Comparison of ENCODE assay signal across 16 cellular contexts in the genomic region with DNA sequence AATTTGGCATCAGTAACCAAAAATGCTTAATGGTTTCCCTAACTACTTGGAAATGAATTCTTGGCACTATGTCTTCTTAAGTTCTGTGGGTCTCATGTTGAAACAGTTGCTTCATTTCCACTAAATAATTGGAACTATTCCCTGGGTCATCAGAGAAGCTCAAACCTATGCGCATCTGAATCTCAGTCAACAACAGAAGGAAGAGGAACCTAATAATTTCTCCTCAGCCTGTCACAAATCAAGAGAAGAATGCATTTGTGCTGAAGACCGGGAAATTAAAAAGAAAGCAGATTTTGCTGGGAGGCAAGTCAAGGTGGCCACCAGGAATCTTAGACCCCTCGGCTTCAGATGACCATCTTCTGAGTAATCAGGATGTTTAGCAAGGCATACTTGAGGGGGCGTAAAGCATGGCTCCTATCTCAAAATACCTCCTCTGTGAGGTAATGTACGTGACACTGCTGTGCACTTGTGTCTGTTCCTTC. TPM values are rescaled to one million over a fixed set of nuclear protein-coding genes. Genes with fewer than 3 reads are reported as not detected.
DNase-seq lines count a peak whose midpoint lies in the region; ATAC-seq and TF ChIP-seq lines count a peak whose summit lies in the region.
"Had no signal": no experiment of that assay in that cellular context is flagged by ENCODE, and none has a peak within 500 bp of the region (broad histone marks: within the 10 kb centered on the region; RNA-seq: fewer than 3 reads in every experiment).

No MANE protein-coding gene starts in this region.

- CTCF ChIA-PET in WTC11 (lab: Charles Lee): interaction anchor here (1.1 to 2.0 kb wide), 5 partner anchors 46 to 479 kb away, joined by 3 to 52 read pairs (median 8); no protein-coding TSS in a partner anchor

- no peak overlapping the region for H4K8ac ChIP-seq in mesendoderm (ENCODE audit: low read depth, low read length)

- H3K4me2 ChIP-seq in mesendoderm (ENCODE audit: low read length): no peak overlapping the region
- H3K4me2 ChIP-seq: BLaER1 treated with 17β-estradiol and CSF1 and Interleukin-3, amounts not matched to agents 10 nM and 100 nM had no signal

- no peaks in the 10 kb centered on the region for H3K9me3 ChIP-seq in MG63
- H3K9me3 ChIP-seq: BLaER1 treated with 17β-estradiol and CSF1 and Interleukin-3, amounts not matched to agents 10 nM and 100 nM had no signal

- no peak for TF ChIP-seq POLR2A in erythroblast (IDR thresholded peaks at IDR 0.05; ENCODE audit: low read length)

- H3K4ac ChIP-seq in mesendoderm (ENCODE audit: low read depth, low read length): no peak overlapping the region

- H3K36me3 ChIP-seq in MG63: no peaks in the 10 kb centered on the region
- no peaks in the 10 kb centered on the region for H3K36me3 ChIP-seq in mesendoderm (ENCODE audit: control insufficient read depth, insufficient read depth, low read length)
- H3K36me3 ChIP-seq: BLaER1 treated with 17β-estradiol and CSF1 and Interleukin-3, amounts not matched to agents 10 nM and 100 nM had no signal

- H3K27ac Mint-ChIP-seq in WTC11: no peak overlapping the region
- H3K27ac Mint-ChIP-seq: activated naive CD8-positive, alpha-beta T cell; type B pancreatic cell had no signal

- peaks cover 4% of the 10 kb centered on the region for H3K4me1 ChIP-seq in mesendoderm (ENCODE audit: control insufficient read depth, low read depth, low read length)

- ATAC-seq in WTC11: no peak

- H3K27ac ChIP-seq in mesendoderm (ENCODE audit: low read depth, low read length): no peak overlapping the region
- H3K27ac ChIP-seq: BLaER1 treated with 17β-estradiol and CSF1 and Interleukin-3, amounts not matched to agents 10 nM and 100 nM had no signal

- H3K23ac ChIP-seq in mesendoderm (ENCODE audit: low read length): no peak overlapping the region

- H2BK120ac ChIP-seq in mesendoderm (ENCODE audit: low read depth, low read length): no peak overlapping the region

- DNase-seq in AG08396 (ENCODE audit: low spot score) (peak; percentile 68), MG63 (peak; percentile 78), choroid plexus epithelial cell (ENCODE audit: low read depth) (peak; percentile 76), mesendoderm (peak; percentile 49), WTC11 (ENCODE audit: low spot score) (no peak), erythroblast (lab: John Stamatoyannopoulos, UW) (no peak), CD1c-positive myeloid dendritic cell (ENCODE audit: extremely low spot score) (no peak)
- no peak for DNase-seq in activated CD4-positive, alpha-beta T cell treated with anti-CD3 and anti-CD28 coated beads, Interleukin-2, amount 50 U/mL, for 4 hours
- DNase-seq: effector memory CD4-positive, alpha-beta T cell; Karpas-422; T1000 had no signal

- H3K56ac ChIP-seq in mesendoderm (ENCODE audit: low read length): no peak overlapping the region

- H3K27me3 ChIP-seq in MG63: no peaks in the 10 kb centered on the region
- no peaks in the 10 kb centered on the region for H3K27me3 ChIP-seq in mesendoderm (ENCODE audit: insufficient read depth, low read length, poor library complexity)
- H3K27me3 ChIP-seq: BLaER1 treated with 17β-estradiol and CSF1 and Interleukin-3, amounts not matched to agents 10 nM and 100 nM had no signal

- H3K4me3 Mint-ChIP-seq in WTC11: no peak overlapping the region
- H3K4me3 Mint-ChIP-seq: activated naive CD8-positive, alpha-beta T cell; type B pancreatic cell had no signal

- no peaks in the 10 kb centered on the region for H3K27me3 Mint-ChIP-seq in WTC11 (ENCODE audit: low read depth)
- H3K27me3 Mint-ChIP-seq: type B pancreatic cell had no signal

- no peak overlapping the region for H2BK15ac ChIP-seq in mesendoderm (replicated peaks; ENCODE audit: low read depth)

- no peak overlapping the region for H3K9ac ChIP-seq in mesendoderm (ENCODE audit: low read length)
- H3K9ac ChIP-seq: BLaER1 treated with 17β-estradiol and CSF1 and Interleukin-3, amounts not matched to agents 10 nM and 100 nM had no signal

- H3K4me3 ChIP-seq in MG63: no peak overlapping the region
- no peak overlapping the region for H3K4me3 ChIP-seq in choroid plexus epithelial cell (ENCODE audit: low read depth, low read length)
- H3K4me3 ChIP-seq in mesendoderm (ENCODE audit: low read length): no peak overlapping the region
- H3K4me3 ChIP-seq: BLaER1 treated with 17β-estradiol and CSF1 and Interleukin-3, amounts not matched to agents 10 nM and 100 nM; skin epidermis had no signal

- WGBS in mesendoderm (ENCODE audit: extremely low coverage, insufficient coverage, low lambda C conversion rate): no CpG with 5 or more reads among the region's 5 CpGs

- H4K5ac ChIP-seq in mesendoderm (ENCODE audit: low read length): no peak overlapping the region

- H3K36me3 Mint-ChIP-seq in WTC11: no peaks in the 10 kb centered on the region
- H3K36me3 Mint-ChIP-seq: activated naive CD8-positive, alpha-beta T cell; type B pancreatic cell had no signal

- H3K79me2 ChIP-seq in mesendoderm (ENCODE audit: control insufficient read depth, insufficient read depth, low read length): no peaks in the 10 kb centered on the region

- H2BK5ac ChIP-seq in mesendoderm (ENCODE audit: low read length): no peak overlapping the region

- H3K9me3 Mint-ChIP-seq in WTC11: peaks cover 7% of the 10 kb centered on the region
- H3K9me3 Mint-ChIP-seq: type B pancreatic cell had no signal

- no peak for TF ChIP-seq CTCF in choroid plexus epithelial cell (conservative IDR thresholded peaks at IDR 0.05; ENCODE audit: low read depth, low read length)
- TF ChIP-seq CTCF in WTC11 (IDR thresholded peaks at IDR 0.05): no peak

- H3K4me1 Mint-ChIP-seq in WTC11: peaks cover 13% of the 10 kb centered on the region

- no peak overlapping the region for H3K18ac ChIP-seq in mesendoderm (ENCODE audit: low read length)

- POLR2A ChIA-PET in WTC11 (lab: Charles Lee): no interaction called here

- no peaks in the 10 kb centered on the region for H3K79me1 ChIP-seq in mesendoderm (ENCODE audit: low read length)

- no peak overlapping the region for H2AK5ac ChIP-seq in mesendoderm (ENCODE audit: low read length)

TF ChIP-seq in WTC11, 78 proteins besides CTCF, POLR2A, EP300 and RAD21:
- no peak for TF ChIP-seq OVOL2 (CRISPR knock-in tag; IDR thresholded peaks at IDR 0.05; ENCODE audit: borderline replicate concordance)
- TF ChIP-seq NFE2L1 (CRISPR knock-in tag; IDR thresholded peaks at IDR 0.05): no peak
- TF ChIP-seq PRDM15 (CRISPR knock-in tag; IDR thresholded peaks at IDR 0.05): no peak
- no peak for TF ChIP-seq ERG (CRISPR knock-in tag; IDR thresholded peaks at IDR 0.05)
- TF ChIP-seq, protein P1, sequence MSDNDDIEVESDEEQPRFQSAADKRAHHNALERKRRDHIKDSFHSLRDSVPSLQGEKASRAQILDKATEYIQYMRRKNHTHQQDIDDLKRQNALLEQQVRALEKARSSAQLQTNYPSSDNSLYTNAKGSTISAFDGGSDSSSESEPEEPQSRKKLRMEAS (CRISPR knock-in tag; IDR thresholded peaks at IDR 0.05): no peak
- TF ChIP-seq GRHL2 (CRISPR knock-in tag; IDR thresholded peaks at IDR 0.05; ENCODE audit: insufficient replicate concordance, severe bottlenecking): no peak
- TF ChIP-seq MYBL2 (CRISPR knock-in tag; IDR thresholded peaks at IDR 0.05): no peak
- no peak for TF ChIP-seq TCF7 (CRISPR knock-in tag; IDR thresholded peaks at IDR 0.05; ENCODE audit: low read depth)

RNA-seq across cellular contexts. Expression of gene TOMM7, which starts 41.4 kb away (rescaled TPM):
- total RNA-seq in MG63 (2014; rRNA removed; shearing (Covaris generic); ENCODE audit: low replicate concordance): 131 and 141 TPM in 2 replicates
- 769 TPM for polyA plus RNA-seq in mesendoderm (2013, experiment 1 of 2)
- 773 TPM for polyA plus RNA-seq in mesendoderm (2013, experiment 2 of 2)
- total RNA-seq in WTC11 (2021): 500 to 506 TPM (median 502 TPM) in 3 replicates

RNA-seq across cellular contexts. Expression of gene IL6, which starts 54.3 kb away (rescaled TPM):
- total RNA-seq in MG63 (2014; rRNA removed; shearing (Covaris generic); ENCODE audit: low replicate concordance): 5.2 and 13.7 TPM in 2 replicates
- polyA plus RNA-seq in mesendoderm (2013, experiment 1 of 2): 4.6 TPM
- 4.6 TPM for polyA plus RNA-seq in mesendoderm (2013, experiment 2 of 2)
- total RNA-seq in WTC11 (2021): 0.27 to 0.71 TPM (median 0.52 TPM) in 3 replicates
- total RNA-seq: G401 had no signal

Comparison
In these comparisons a context has a peak if more than half of its experiments do, and no peak if none do; other contexts are left out.
1. DNase-seq: peak in AG08396 (single experiment), MG63 (single experiment), choroid plexus epithelial cell (single experiment) and mesendoderm (single experiment); none in WTC11 (single experiment), activated CD4-positive, alpha-beta T cell treated with anti-CD3 and anti-CD28 coated beads, Interleukin-2, amount 50 U/mL, for 4 hours (0 of 2), erythroblast (0 of 2) and CD1c-positive myeloid dendritic cell (single experiment).